In genomic region chr9:136228107-136228875, GRCh38 we compare ENCODE assay signal across 10 cellular contexts. TPM values are rescaled to one million over a fixed set of nuclear protein-coding genes. Genes with fewer than 3 reads are reported as not detected.
DNase-seq lines count a peak whose midpoint lies in the region; ATAC-seq, FAIRE-seq and TF ChIP-seq lines count a peak whose summit lies in the region.
"Had no signal": no experiment of that assay in that cellular context is flagged by ENCODE, and none has a peak within 500 bp of the region (broad histone marks: within the 10 kb centered on the region; RNA-seq: fewer than 3 reads in every experiment).

No MANE protein-coding gene starts in this region.

- peaks cover 90% of the 10 kb centered on the region for H3K79me2 ChIP-seq in GM23338 (replicated peaks; ENCODE audit: insufficient read depth)

- no peaks in the 10 kb centered on the region for H3K9me3 ChIP-seq in T-helper 17 cell (ENCODE audit: control insufficient read depth, low read length, poor library complexity, severe bottlenecking)

- H3K9me3 Mint-ChIP-seq in GM23338: no peaks in the 10 kb centered on the region

- H3F3A ChIP-seq in GM23338 (replicated peaks; ENCODE audit: low read depth): 0 out of 2 replicates have a peak, but pooled peaks cover 3% of the 10 kb centered on the region

- peaks cover 57% of the 10 kb centered on the region for H4K20me1 ChIP-seq in GM23338 (replicated peaks; ENCODE audit: insufficient read depth)

- in situ Hi-C loops in ACHN (cut with HindIII; ENCODE audit: low pct_ligation_motif_present, low pct_unique_long_range_greater_than_20kb, low sequenced_read_pairs): no loop called here

- H3K27ac ChIP-seq in GM23338 (ENCODE audit: low read depth): no peak overlapping the region

- H3K36me3 Mint-ChIP-seq in GM23338 (ENCODE audit: low read depth): peaks cover 17% of the 10 kb centered on the region
- H3K36me3 Mint-ChIP-seq in T-helper 17 cell (ENCODE audit: low read depth): no peaks in the 10 kb centered on the region

- TF ChIP-seq CTCF in GM23338 (conservative IDR thresholded peaks at IDR 0.05; ENCODE audit: low read depth in 2 of 2): no peak
- no peak for TF ChIP-seq CTCF in foreskin fibroblast (IDR thresholded peaks at IDR 0.05; ENCODE audit: low read depth, low read length)

- H3K4me3 ChIP-seq in GM23338 (no peak overlapping the region), foreskin fibroblast (ENCODE audit: low read depth in 1 of 2, low read length in 2 of 2) (no peak overlapping the region)

- ATAC-seq in GM23338: no peak
- no peak for ATAC-seq in T-helper 17 cell

- H3K9me2 ChIP-seq in GM23338 (ENCODE audit: insufficient read depth): no peaks in the 10 kb centered on the region

- H3K4me2 ChIP-seq in GM23338: no peak overlapping the region

- peaks cover 10% of the 10 kb centered on the region for H3K4me1 Mint-ChIP-seq in GM23338
- H3K4me1 Mint-ChIP-seq in T-helper 17 cell: peaks cover 20% of the 10 kb centered on the region

- H3K27ac Mint-ChIP-seq in GM23338 (0 out of 2 replicates have a peak overlapping the region, but pooled peaks have one; percentile 19), T-helper 17 cell (peak overlapping the region; percentile 66)

- no peak overlapping the region for H3K4me3 Mint-ChIP-seq in GM23338
- H3K4me3 Mint-ChIP-seq in T-helper 17 cell: no peak overlapping the region

- H2AFZ ChIP-seq in GM23338: no peak overlapping the region

- peaks cover 7% of the 10 kb centered on the region for H3K27me3 Mint-ChIP-seq in GM23338 (ENCODE audit: insufficient read depth, low read depth, poor library complexity)
- no peaks in the 10 kb centered on the region for H3K27me3 Mint-ChIP-seq in T-helper 17 cell

- H3K4me1 ChIP-seq in GM23338 (ENCODE audit: insufficient read depth): no peaks in the 10 kb centered on the region

- H3K27me3 ChIP-seq in GM23338 (ENCODE audit: insufficient read depth): no peaks in the 10 kb centered on the region

- no peak for FAIRE-seq in GM19239 (lab: Jason Lieb, UNC)

- DNase-seq in ACHN: peak; percentile 66
- no peak for DNase-seq in GM23338 (ENCODE audit: low spot score)
- no peak for DNase-seq in T-helper 17 cell
- DNase-seq in foreskin fibroblast: peak; percentile 43 to 57
- no peak for DNase-seq in DMS153 (lab: John Stamatoyannopoulos, UW)
- no peak for DNase-seq in GM19239 (ENCODE audit: insufficient read length, low spot score)
- no peak for DNase-seq in NCI-H524 (lab: John Stamatoyannopoulos, UW)
- no peak for DNase-seq in NCI-H1092 (lab: John Stamatoyannopoulos, UW)
- DNase-seq: GDM1 had no signal

- 0 out of 2 replicates have a peak, but pooled peaks cover 2% of the 10 kb centered on the region for H3K36me3 ChIP-seq in GM23338 (ENCODE audit: insufficient read depth)

TF ChIP-seq in GM23338, 12 proteins besides CTCF, POLR2A, EP300 and RAD21:
- TF ChIP-seq EZH2phosphoT487 (IDR thresholded peaks at IDR 0.05; ENCODE audit: unreplicated experiment): no peak
- no peak for TF ChIP-seq REST (IDR thresholded peaks at IDR 0.05; ENCODE audit: unreplicated experiment)
- TF ChIP-seq NANOG (IDR thresholded peaks at IDR 0.05; ENCODE audit: borderline replicate concordance): no peak
- TF ChIP-seq STAT1 (IDR thresholded peaks at IDR 0.05; ENCODE audit: unreplicated experiment): no peak
- no peak for TF ChIP-seq CREB1 (CRISPR knock-in tag; IDR thresholded peaks at IDR 0.05; ENCODE audit: low read depth)
- TF ChIP-seq ZNF331 (CRISPR knock-in tag; IDR thresholded peaks at IDR 0.05; ENCODE audit: low read depth): no peak
- no peak for TF ChIP-seq JUNB (IDR thresholded peaks at IDR 0.05; ENCODE audit: unreplicated experiment)

RNA-seq across cellular contexts. Expression of gene QSOX2, which starts 17.3 kb away (rescaled TPM):
- total RNA-seq in GM23338 (2014; rRNA removed; shearing (Covaris generic)): 25.5 and 29.2 TPM in 2 replicates
- polyA plus RNA-seq in GM23338 (2016; fragmentation: Nextera tagmentation; extraction: Ambion mirVana): 9.2 and 10.5 TPM in 2 replicates
- 10 to 100 TPM; 12.6 to 15.5 TPM for total RNA-seq in T-helper 17 cell

RNA-seq across cellular contexts. Expression of gene LHX3, which starts 23.4 kb away (rescaled TPM):
- not detected in 2 replicates for total RNA-seq in GM23338 (2014; rRNA removed; shearing (Covaris generic))
- 0.08 TPM in 1 of 2 replicates, not detected in the other for polyA plus RNA-seq in GM23338 (2016; fragmentation: Nextera tagmentation; extraction: Ambion mirVana)
- under 1 TPM; 0.10 to 0.18 TPM for total RNA-seq in T-helper 17 cell
- total RNA-seq: posterior vena cava had no signal

Comparison
In these comparisons a context has a peak if more than half of its experiments do, and no peak if none do; other contexts are left out.
1. DNase-seq: peak in ACHN (single experiment) and foreskin fibroblast (2 of 2); none in GM23338 (single experiment), T-helper 17 cell (0 of 3), DMS153 (single experiment), GM19239 (single experiment), NCI-H524 (0 of 2) and NCI-H1092 (single experiment).